19 cellular contexts compared by ENCODE assay signal in the genomic region with DNA sequence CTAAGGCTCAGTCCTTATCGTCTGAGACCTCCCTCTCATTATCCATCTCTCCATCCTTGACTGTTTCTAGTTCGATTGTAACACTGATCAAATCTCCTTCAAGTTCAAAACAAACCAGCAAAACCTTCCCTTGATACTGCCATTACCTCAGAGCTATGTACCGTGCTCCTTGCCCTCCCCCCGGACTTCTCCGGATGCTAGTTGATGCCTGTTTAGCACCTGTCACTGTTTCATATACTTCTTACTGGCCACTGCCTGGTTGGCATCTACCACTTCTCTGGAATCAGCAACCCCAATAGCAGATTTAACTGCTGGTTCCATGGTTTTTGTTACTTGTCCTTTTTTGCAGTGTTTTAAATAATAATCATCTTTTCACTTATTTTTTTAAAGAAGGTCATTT.
"Had no signal": no experiment of that assay in that cellular context is flagged by ENCODE, and none has a peak within 500 bp of the region (broad histone marks: within the 10 kb centered on the region; RNA-seq: fewer than 3 reads in every experiment).

No MANE protein-coding gene starts in this region.

- H3K9me3 ChIP-seq: esophagus muscularis mucosa, gastroesophageal sphincter, heart right ventricle, left lung, lower lobe of right lung, mucosa of descending colon had no signal

- H3K9me3 Mint-ChIP-seq: mesothelial cell of epicardium had no signal

- H3K36me3 ChIP-seq: esophagus muscularis mucosa, gastroesophageal sphincter, heart right ventricle, left lung, lower lobe of right lung had no signal

- H3K4me1 ChIP-seq: foreskin keratinocyte, left lung had no signal

- H3K27me3 ChIP-seq: dorsolateral prefrontal cortex, esophagus muscularis mucosa, foreskin keratinocyte, gastroesophageal sphincter, left lung had no signal

- H3K27ac Mint-ChIP-seq: mesothelial cell of epicardium had no signal

- H3K27ac ChIP-seq: coronary artery, dorsolateral prefrontal cortex, esophagus muscularis mucosa, foreskin keratinocyte, gastroesophageal sphincter, heart right ventricle, left lung, lower lobe of right lung had no signal

- H3K4me3 ChIP-seq: coronary artery, dorsolateral prefrontal cortex, esophagus muscularis mucosa, gastroesophageal sphincter, heart right ventricle, left lung, lower lobe of right lung, mucosa of descending colon had no signal

- DNase-seq: dermis blood vessel endothelial cell; dorsolateral prefrontal cortex; effector CD4-positive, alpha-beta T cell; effector memory CD4-positive, alpha-beta T cell; foreskin keratinocyte; glutamatergic neuron; head of caudate nucleus; heart right ventricle; hippocampal formation; left cardiac atrium; left lung; left ventricle myocardium superior; lower lobe of right lung; mesenchymal stem cell; mucosa of descending colon had no signal

- ATAC-seq: foreskin keratinocyte, gastroesophageal sphincter, heart right ventricle, left cardiac atrium, left lung, lower lobe of right lung, mucosa of descending colon had no signal

- H3K4me3 Mint-ChIP-seq: mesothelial cell of epicardium had no signal
